In the genomic region with DNA sequence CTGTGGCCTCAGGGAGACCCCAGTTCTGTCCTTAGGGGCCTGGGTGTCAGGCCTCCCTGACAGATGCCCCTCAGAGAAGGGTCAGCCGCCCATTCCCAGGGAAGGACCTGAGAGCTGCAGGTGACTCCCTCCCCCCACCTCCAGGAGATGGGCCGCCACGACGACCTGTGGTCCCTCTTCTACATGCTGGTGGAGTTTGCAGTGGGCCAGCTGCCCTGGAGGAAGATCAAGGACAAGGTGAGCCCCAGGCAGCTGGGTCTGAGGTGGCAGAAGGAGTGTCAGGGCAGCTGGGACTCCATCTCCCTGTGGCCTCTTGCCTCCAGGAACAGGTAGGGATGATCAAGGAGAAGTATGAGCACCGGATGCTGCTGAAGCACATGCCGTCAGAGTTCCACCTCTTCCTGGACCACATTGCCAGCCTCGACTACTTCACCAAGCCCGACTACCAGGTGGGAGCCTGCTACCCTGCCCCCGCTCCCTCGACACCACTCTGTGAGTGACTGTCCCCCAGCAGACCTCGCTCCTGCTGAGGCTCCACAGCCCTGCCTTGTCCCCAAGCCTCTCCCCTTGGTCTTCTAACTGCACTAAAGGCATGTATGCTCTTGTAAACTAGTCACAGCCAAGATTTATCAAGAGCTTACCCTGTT, we compare ENCODE assay signal across 26 cellular contexts. TPM values are rescaled to one million over a fixed set of nuclear protein-coding genes. Genes with fewer than 3 reads are reported as not detected.
"Had no signal": no experiment of that assay in that cellular context is flagged by ENCODE, and none has a peak within 500 bp of the region (broad histone marks: within the 10 kb centered on the region; RNA-seq: fewer than 3 reads in every experiment).

No MANE protein-coding gene starts in this region.

- H3K36me3 ChIP-seq: esophagus squamous epithelium, gastroesophageal sphincter, neural progenitor cell had no signal

- DNase-seq: effector memory CD8-positive, alpha-beta T cell; esophagus squamous epithelium; foreskin fibroblast; left ventricle myocardium superior; mesenchymal stem cell; midbrain; occipital lobe; retina; stimulated activated CD4-positive, alpha-beta T cell treated with anti-CD3 and anti-CD28 coated beads, Interleukin-2, amount 100 ng/mL, for 24 hours; stimulated activated CD4-positive, alpha-beta T cell treated with anti-CD3 and anti-CD28 coated beads, Interleukin-4, amount 100 ng/mL, for 4 hours; stimulated activated naive B cell treated with anti-CD40 and anti-IgM and Interleukin-4, amounts not matched to agents 10 μg/mL and 1 μg/mL and 100 μg/mL, for 72 hours; trophoblast cell had no signal

- H3K4me3 Mint-ChIP-seq: dendritic cell treated with granulocyte-macrophage colony-stimulating factor and Interleukin-4, amounts not matched to agents 40 ng/mL and 50 ng/mL, for 4 days; effector memory CD8-positive, alpha-beta T cell; natural killer cell treated with Interleukin-12 subunit alpha and Interleukin-12 subunit beta and Interleukin-15 and Interleukin-18, amount 100 ng/mL, for 72 hours; stimulated activated naive B cell treated with anti-CD40 and anti-IgM and Interleukin-4, amounts not matched to agents 10 μg/mL and 1 μg/mL and 100 μg/mL, for 72 hours had no signal

- H3K9me3 Mint-ChIP-seq: dendritic cell treated with granulocyte-macrophage colony-stimulating factor and Interleukin-4, amounts not matched to agents 40 ng/mL and 50 ng/mL, for 4 days; effector memory CD8-positive, alpha-beta T cell; natural killer cell treated with Interleukin-12 subunit alpha and Interleukin-12 subunit beta and Interleukin-15 and Interleukin-18, amount 100 ng/mL, for 72 hours; neural progenitor cell; stimulated activated naive B cell treated with anti-CD40 and anti-IgM and Interleukin-4, amounts not matched to agents 10 μg/mL and 1 μg/mL and 100 μg/mL, for 72 hours had no signal

- H3K27ac Mint-ChIP-seq: dendritic cell treated with granulocyte-macrophage colony-stimulating factor and Interleukin-4, amounts not matched to agents 40 ng/mL and 50 ng/mL, for 4 days; effector memory CD8-positive, alpha-beta T cell; natural killer cell treated with Interleukin-12 subunit alpha and Interleukin-12 subunit beta and Interleukin-15 and Interleukin-18, amount 100 ng/mL, for 72 hours; neural progenitor cell; stimulated activated naive B cell treated with anti-CD40 and anti-IgM and Interleukin-4, amounts not matched to agents 10 μg/mL and 1 μg/mL and 100 μg/mL, for 72 hours had no signal

- H3K36me3 Mint-ChIP-seq: natural killer cell treated with Interleukin-12 subunit alpha and Interleukin-12 subunit beta and Interleukin-15 and Interleukin-18, amount 100 ng/mL, for 72 hours; neural progenitor cell; stimulated activated naive B cell treated with anti-CD40 and anti-IgM and Interleukin-4, amounts not matched to agents 10 μg/mL and 1 μg/mL and 100 μg/mL, for 72 hours had no signal

- H3K9me3 ChIP-seq: esophagus squamous epithelium, gastroesophageal sphincter, psoas muscle had no signal

- ATAC-seq: effector memory CD8-positive, alpha-beta T cell; gastroesophageal sphincter; left colon; left ventricle myocardium superior; natural killer cell treated with Interleukin-12 subunit alpha and Interleukin-12 subunit beta and Interleukin-15 and Interleukin-18, amount 100 ng/mL, for 72 hours; psoas muscle; stimulated activated naive B cell treated with anti-CD40 and anti-IgM and Interleukin-4, amounts not matched to agents 10 μg/mL and 1 μg/mL and 100 μg/mL, for 72 hours had no signal

- H3K4me1 ChIP-seq: parathyroid adenoma, psoas muscle had no signal

- H3K27ac ChIP-seq: esophagus squamous epithelium, gastroesophageal sphincter, hepatocyte, neural progenitor cell, parathyroid adenoma, psoas muscle had no signal

- H3K27me3 ChIP-seq: neural progenitor cell had no signal

- H3K4me3 ChIP-seq: esophagus squamous epithelium, gastroesophageal sphincter, hepatocyte, lung, neural progenitor cell, psoas muscle had no signal

RNA-seq across cellular contexts. Expression of a gene that starts 12.2 kb away (rescaled TPM):
- total RNA-seq: psoas muscle, skeletal muscle tissue had no signal

RNA-seq across cellular contexts. Expression of a gene that starts 42.5 kb away (rescaled TPM):
- total RNA-seq: epithelial cell of proximal tubule; esophagus squamous epithelium; gastroesophageal sphincter; kidney epithelial cell; left colon; left ventricle myocardium superior; lung; natural killer cell treated with Interleukin-12 subunit alpha and Interleukin-12 subunit beta and Interleukin-15 and Interleukin-18, amount 100 ng/mL, for 72 hours; psoas muscle; sciatic nerve; skeletal muscle tissue; urinary bladder had no signal
- polyA plus RNA-seq: lung, psoas muscle had no signal

RNA-seq across cellular contexts. Expression of a gene that starts 53.1 kb away (rescaled TPM):
- total RNA-seq: epithelial cell of proximal tubule, gastroesophageal sphincter had no signal
